19 cellular contexts compared by ENCODE assay signal in the genomic region with DNA sequence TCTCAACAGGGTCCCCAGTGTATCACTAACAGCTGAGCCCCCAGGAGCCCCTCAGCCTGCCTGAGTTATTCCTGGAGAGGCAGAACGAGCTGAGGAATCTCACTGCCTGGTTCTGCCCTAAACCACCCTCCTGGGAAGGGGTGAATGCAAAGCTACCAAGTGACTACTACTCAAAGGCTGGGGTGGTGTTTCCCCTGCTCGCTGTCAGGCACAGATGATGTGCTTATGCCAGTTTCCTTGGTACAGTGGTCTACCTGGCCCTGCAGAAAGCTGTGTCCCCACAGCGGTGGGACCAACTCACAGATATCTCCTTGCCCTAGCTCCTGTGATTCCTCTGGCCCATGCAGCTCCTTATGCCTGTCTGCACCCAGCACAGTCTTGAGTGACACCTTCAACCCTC. TPM values are rescaled to one million over a fixed set of nuclear protein-coding genes. Genes with fewer than 3 reads are reported as not detected.
DNase-seq lines count a peak whose midpoint lies in the region; ATAC-seq and TF ChIP-seq lines count a peak whose summit lies in the region.
"Had no signal": no experiment of that assay in that cellular context is flagged by ENCODE, and none has a peak within 500 bp of the region (broad histone marks: within the 10 kb centered on the region; RNA-seq: fewer than 3 reads in every experiment).

No MANE protein-coding gene starts in this region.

- H3K4me3 ChIP-seq in CD4-positive, alpha-beta memory T cell (ENCODE audit: low read length in 2 of 2) = no peak overlapping the region
- no peak overlapping the region for H3K4me3 ChIP-seq in gastrocnemius medialis
- H3K4me3 ChIP-seq: gastroesophageal sphincter, left ventricle myocardium inferior, skin epidermis, thoracic aorta had no signal

- peak overlapping the region in 6 of 7 donors; percentile 68 to 83 (median 78) for H3K27ac Mint-ChIP-seq in CD4-positive, alpha-beta memory T cell
- no peak overlapping the region for H3K27ac Mint-ChIP-seq in activated naive CD8-positive, alpha-beta T cell treated with anti-CD3 and anti-CD28 coated beads, Interleukin-2, amount 10 ng/mL, durations not matched to agents 7 days and 5 days
- H3K27ac Mint-ChIP-seq in osteocyte (ENCODE audit: unreplicated experiment) = no peak overlapping the region

- H3K36me3 ChIP-seq in CD4-positive, alpha-beta memory T cell (ENCODE audit: insufficient read depth, low read length) = peaks cover 52% of the 10 kb centered on the region
- peaks cover 82% of the 10 kb centered on the region for H3K36me3 ChIP-seq in KOPT-K1 (ENCODE audit: insufficient read depth, low read length)
- no peaks in the 10 kb centered on the region for H3K36me3 ChIP-seq in gastrocnemius medialis
- H3K36me3 ChIP-seq: BE2C, gastroesophageal sphincter, left ventricle myocardium inferior, thoracic aorta had no signal

- H3K9me3 Mint-ChIP-seq in CD4-positive, alpha-beta memory T cell = peaks cover 0 to 10% (median 3%) of the 10 kb centered on the region in 8 donors
- peaks cover 4% of the 10 kb centered on the region for H3K9me3 Mint-ChIP-seq in activated naive CD8-positive, alpha-beta T cell treated with anti-CD3 and anti-CD28 coated beads, Interleukin-2, amount 10 ng/mL, durations not matched to agents 7 days and 5 days
- H3K9me3 Mint-ChIP-seq in osteocyte (ENCODE audit: unreplicated experiment) = no peaks in the 10 kb centered on the region

- H3K4me3 Mint-ChIP-seq in CD4-positive, alpha-beta memory T cell = no peak overlapping the region
- no peak overlapping the region for H3K4me3 Mint-ChIP-seq in activated naive CD8-positive, alpha-beta T cell treated with anti-CD3 and anti-CD28 coated beads, Interleukin-2, amount 10 ng/mL, durations not matched to agents 7 days and 5 days
- H3K4me3 Mint-ChIP-seq in osteocyte (ENCODE audit: unreplicated experiment) = no peak overlapping the region

- H3K9me3 ChIP-seq in CD4-positive, alpha-beta memory T cell (ENCODE audit: control insufficient read depth in 1 of 2, low read length in 2 of 2) = no peaks in the 10 kb centered on the region
- H3K9me3 ChIP-seq in KOPT-K1 (ENCODE audit: insufficient read depth, low read length, poor library complexity, severe bottlenecking) = peaks cover 10% of the 10 kb centered on the region
- H3K9me3 ChIP-seq in gastrocnemius medialis = no peaks in the 10 kb centered on the region
- H3K9me3 ChIP-seq: BE2C, gastroesophageal sphincter, thoracic aorta had no signal

- peaks cover 19% of the 10 kb centered on the region for H3K4me1 ChIP-seq in CD4-positive, alpha-beta memory T cell (ENCODE audit: insufficient read depth, low read length)
- peaks cover 0 to 3% of the 10 kb centered on the region in 2 donors for H3K4me1 ChIP-seq in gastrocnemius medialis
- H3K4me1 ChIP-seq: BE2C, gastroesophageal sphincter had no signal

- no peaks in the 10 kb centered on the region for H3K27me3 ChIP-seq in CD4-positive, alpha-beta memory T cell (ENCODE audit: insufficient read depth, low read length)
- H3K27me3 ChIP-seq in gastrocnemius medialis = no peaks in the 10 kb centered on the region
- H3K27me3 ChIP-seq: BE2C had no signal

- peaks cover 10 to 33% (median 24%) of the 10 kb centered on the region in 4 donors for H3K4me1 Mint-ChIP-seq in CD4-positive, alpha-beta memory T cell
- peaks cover 29% of the 10 kb centered on the region for H3K4me1 Mint-ChIP-seq in activated naive CD8-positive, alpha-beta T cell treated with anti-CD3 and anti-CD28 coated beads, Interleukin-2, amount 10 ng/mL, durations not matched to agents 7 days and 5 days
- H3K4me1 Mint-ChIP-seq in osteocyte (ENCODE audit: unreplicated experiment) = peaks cover 3% of the 10 kb centered on the region

- POLR2A ChIA-PET in CD4-positive, alpha-beta memory T cell (lab: Charles Lee; ENCODE audit: partially characterized antibody) = no interaction called here
- POLR2A ChIA-PET in activated naive CD8-positive, alpha-beta T cell treated with anti-CD3 and anti-CD28 coated beads, Interleukin-2, amount 10 ng/mL, durations not matched to agents 7 days and 5 days (lab: Charles Lee) = no interaction called here

- H3K27me3 Mint-ChIP-seq in CD4-positive, alpha-beta memory T cell = no peaks in the 10 kb centered on the region
- no peaks in the 10 kb centered on the region for H3K27me3 Mint-ChIP-seq in activated naive CD8-positive, alpha-beta T cell treated with anti-CD3 and anti-CD28 coated beads, Interleukin-2, amount 10 ng/mL, durations not matched to agents 7 days and 5 days
- H3K27me3 Mint-ChIP-seq in osteocyte (ENCODE audit: unreplicated experiment) = no peaks in the 10 kb centered on the region

- CTCF ChIA-PET in CD4-positive, alpha-beta memory T cell (lab: Charles Lee; ENCODE audit: partially characterized antibody) = no interaction called here

- TF ChIP-seq POLR2A in gastrocnemius medialis (IDR thresholded peaks at IDR 0.05) = no peak

- ATAC-seq in activated naive CD8-positive, alpha-beta T cell treated with anti-CD3 and anti-CD28 coated beads, Interleukin-2, amount 10 ng/mL, durations not matched to agents 7 days and 5 days (ENCODE audit: low read depth) = no peak
- ATAC-seq in gastrocnemius medialis = no peak
- ATAC-seq: gastroesophageal sphincter had no signal

- no peak overlapping the region for H3K27ac ChIP-seq in CD4-positive, alpha-beta memory T cell (ENCODE audit: low read depth, low read length)
- H3K27ac ChIP-seq in KOPT-K1 (ENCODE audit: low read depth, low read length, poor library complexity, severe bottlenecking) (peak overlapping the region; percentile 7), gastrocnemius medialis (peak overlapping the region in 1 of 4 donors; percentile 4)
- H3K27ac ChIP-seq: epithelial cell of prostate, skin epidermis, thoracic aorta had no signal

- intact Hi-C loops in CD4-positive, alpha-beta memory T cell (cut with micrococcal nuclease) = no loop called here
- intact Hi-C loops in gastrocnemius medialis (cut with DNase I; ENCODE audit: low total_unique reads) = loop anchor here (10.0 kb wide), 1 partner anchor 47 kb away; a partner anchor contains a TSS

- in situ Hi-C loops in gastrocnemius medialis (cut with MboI; ENCODE audit: low sequenced_read_pairs in 4 of 4) = no loop called here

- TF ChIP-seq CTCF in osteocyte (IDR thresholded peaks at IDR 0.05) (no peak), gastrocnemius medialis (IDR thresholded peaks at IDR 0.05 in 4 of 5, conservative IDR thresholded peaks at IDR 0.05 in 1 of 5) (no peak)

- no peak for DNase-seq in CD4-positive, alpha-beta memory T cell
- DNase-seq in activated naive CD8-positive, alpha-beta T cell treated with anti-CD3 and anti-CD28 coated beads, Interleukin-2, amount 10 ng/mL, durations not matched to agents 7 days and 5 days = peak; percentile 13
- DNase-seq in osteocyte (ENCODE audit: extremely low spot score, unreplicated experiment) (peak; percentile 64), NCI-H187 (lab: John Stamatoyannopoulos, UW) (no peak), NCI-H446 treated with DMSO at 0.1 percent for 48 hours (lab: John Stamatoyannopoulos, UW) (no peak), gastrocnemius medialis (no peak)
- DNase-seq: activated naive CD4-positive, alpha-beta T cell; BE2C; cortex of kidney; DMS79; left ventricle myocardium inferior; RPMI8226; stimulated activated CD4-positive, alpha-beta T cell treated with anti-CD3 and anti-CD28 coated beads, Interleukin-4, amount 100 ng/mL, for 4 hours had no signal

- H3K36me3 Mint-ChIP-seq in CD4-positive, alpha-beta memory T cell = peaks cover 56 to 57% of the 10 kb centered on the region in 2 donors
- H3K36me3 Mint-ChIP-seq in activated naive CD8-positive, alpha-beta T cell treated with anti-CD3 and anti-CD28 coated beads, Interleukin-2, amount 10 ng/mL, durations not matched to agents 7 days and 5 days = peaks cover 50% of the 10 kb centered on the region
- no peaks in the 10 kb centered on the region for H3K36me3 Mint-ChIP-seq in osteocyte (ENCODE audit: unreplicated experiment)

RNA-seq across cellular contexts. Expression of a gene that starts 35.4 kb away (rescaled TPM):
- 10 to 100 TPM; 35.9 to 37.9 TPM for total RNA-seq in CD4-positive, alpha-beta memory T cell
- 10 to 100 TPM; 35.0 to 50.4 TPM for polyA plus RNA-seq in CD4-positive, alpha-beta memory T cell
- total RNA-seq in activated naive CD8-positive, alpha-beta T cell treated with anti-CD3 and anti-CD28 coated beads, Interleukin-2, amount 10 ng/mL, durations not matched to agents 7 days and 5 days = 10 to 100 TPM; 39.4 to 42.2 TPM
- total RNA-seq in osteocyte (33.3 and 35.9 TPM in 2 replicates), gastrocnemius medialis (10 to 100 TPM; 13.6 to 19.5 (median 13.9) TPM)

RNA-seq across cellular contexts. Expression of a gene that starts 48.8 kb away (rescaled TPM):
- total RNA-seq in CD4-positive, alpha-beta memory T cell = 100 to 1,000 TPM; 195 TPM
- 100 to 1,000 TPM; 194 to 261 TPM for polyA plus RNA-seq in CD4-positive, alpha-beta memory T cell
- total RNA-seq in activated naive CD8-positive, alpha-beta T cell treated with anti-CD3 and anti-CD28 coated beads, Interleukin-2, amount 10 ng/mL, durations not matched to agents 7 days and 5 days = 10 to 100 TPM; 87.6 to 92.4 TPM
- total RNA-seq in osteocyte (not detected in 2 replicates), gastrocnemius medialis (1 to 10 TPM in 1 of 4 donors, under 1 TPM in 3; 0.36 to 1.1 (median 0.62) TPM)
- total RNA-seq: HT-29 had no signal

Comparison
In these comparisons a context has a peak if more than half of its experiments do, and no peak if none do; other contexts are left out.
1. DNase-seq: peak in activated naive CD8-positive, alpha-beta T cell treated with anti-CD3 and anti-CD28 coated beads, Interleukin-2, amount 10 ng/mL, durations not matched to agents 7 days and 5 days (single experiment) and osteocyte (single experiment); none in CD4-positive, alpha-beta memory T cell (0 of 5), NCI-H187 (0 of 2), NCI-H446 treated with DMSO at 0.1 percent for 48 hours (single experiment) and gastrocnemius medialis (0 of 2).
2. H3K27ac Mint-ChIP-seq: peak in CD4-positive, alpha-beta memory T cell (6 of 7); none in activated naive CD8-positive, alpha-beta T cell treated with anti-CD3 and anti-CD28 coated beads, Interleukin-2, amount 10 ng/mL, durations not matched to agents 7 days and 5 days (single experiment) and osteocyte (single experiment).
3. RNA of a gene that starts 48.8 kb away (total RNA-seq): 195 TPM in CD4-positive, alpha-beta memory T cell and 87.6 to 92.4 TPM in activated naive CD8-positive, alpha-beta T cell treated with anti-CD3 and anti-CD28 coated beads, Interleukin-2, amount 10 ng/mL, durations not matched to agents 7 days and 5 days; 0.36 to 1.1 TPM in gastrocnemius medialis and not detected in osteocyte; every median in the first group is over 10 times any median in the second.